8 cellular contexts compared by ENCODE assay signal in the genomic region with DNA sequence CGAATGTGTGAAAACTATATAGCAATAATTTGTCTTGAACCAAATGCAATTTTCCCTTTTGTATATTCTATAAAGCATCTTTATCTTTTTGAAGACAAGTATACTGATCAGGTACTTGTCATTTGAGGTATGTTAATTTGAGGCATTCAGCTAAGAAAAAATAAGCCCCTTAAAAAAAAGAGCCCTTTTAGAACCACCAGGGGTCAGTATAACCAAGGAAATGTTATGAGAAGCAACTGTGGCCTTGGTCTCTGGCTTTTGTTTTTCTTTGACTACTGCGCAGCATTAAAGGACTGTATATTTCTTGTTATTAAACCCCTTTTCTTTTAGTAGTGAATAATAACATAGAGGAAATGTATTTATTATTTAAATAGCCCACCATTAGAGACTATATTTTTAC. TPM values are rescaled to one million over a fixed set of nuclear protein-coding genes. Genes with fewer than 3 reads are reported as not detected.
DNase-seq lines count a peak whose midpoint lies in the region; ATAC-seq, FAIRE-seq and TF ChIP-seq lines count a peak whose summit lies in the region.

No MANE protein-coding gene starts in this region.

- H3K79me2 ChIP-seq in GM12878 (ENCODE audit: control insufficient read depth, insufficient read depth, low read length): no peaks in the 10 kb centered on the region

- H3K9me3 ChIP-seq in GM12878 (replicated peaks; ENCODE audit: control insufficient read depth, insufficient read depth, low read length): no peaks in the 10 kb centered on the region

- BruUV-seq in GM12878 (replicated peaks; lab: Mats Ljungman, UMichigan): no TSS peak

- H3K27ac ChIP-seq in GM12878 (ENCODE audit: control insufficient read depth, insufficient read depth): no peak overlapping the region

- CTCF ChIA-PET in BJ (lab: Yijun Ruan, JAX): interaction anchor here (0.6 to 4.7 kb wide), 15 partner anchors 10 to 1478 kb away, joined by 3 to 89 read pairs (median 4); partner anchors contain the start of gene COL12A1
- CTCF ChIA-PET in GM12878 (lab: Yijun Ruan, JAX): interaction anchor here (0.6 to 4.6 kb wide), 19 partner anchors 9 to 1481 kb away, joined by 3 to 74 read pairs (median 4); partner anchors contain the start of gene COL12A1

- FAIRE-seq in GM12878 (lab: Jason Lieb, UNC): peak; percentile 71

- RAD21 ChIA-PET in GM12878 (lab: Charles Lee; ENCODE audit: unreplicated experiment): interaction anchor here (0.7 to 4.3 kb wide), 9 partner anchors 9 to 1471 kb away, joined by 3 to 46 read pairs (median 4); no protein-coding TSS in a partner anchor

- no peak for DNase-seq in BJ (ENCODE audit: low read depth)
- DNase-seq in NCI-H446 (lab: John Stamatoyannopoulos, UW): peak; percentile 27 to 52
- no peak for DNase-seq in GM12878 (ENCODE audit: low read depth, low spot score)
- peak; percentile 90 for DNase-seq in inferior parietal cortex (ENCODE audit: extremely low spot score)
- DNase-seq in stromal cell of bone marrow (ENCODE audit: low read depth): peak; percentile 54

- no peaks in the 10 kb centered on the region; the same call in 1 of the 2 replicates for H3K36me3 ChIP-seq in BJ (ENCODE audit: control insufficient read depth, insufficient read depth, low read length)
- H3K36me3 ChIP-seq in GM12878 (ENCODE audit: control insufficient read depth in 2 of 2, insufficient read depth in 2 of 2, low read length in 1 of 2): no peaks in the 10 kb centered on the region

- H4K20me1 ChIP-seq in GM12878 (ENCODE audit: control insufficient read depth, insufficient read depth): no peaks in the 10 kb centered on the region

- TF ChIP-seq RAD21 in GM12878 (IDR thresholded peaks at IDR 0.05; ENCODE audit: insufficient read depth, low read depth, low read length): peak; percentile 94

- TF ChIP-seq CTCF in BJ (IDR thresholded peaks at IDR 0.05; ENCODE audit: insufficient read depth, low read depth, low read length) (peak; percentile 67), GM12878 (IDR thresholded peaks at IDR 0.05 in 2 of 3, conservative IDR thresholded peaks at IDR 0.05 in 1 of 3; ENCODE audit: control insufficient read depth in 2 of 3, extremely low read depth in 1 of 3, insufficient read depth in 1 of 3, low read depth in 3 of 3, low read length in 3 of 3) (peak; percentile 57 to 81 (median 66))

- no peak overlapping the region for H3K4me2 ChIP-seq in GM12878 (ENCODE audit: control insufficient read depth, insufficient read depth)

- 28% methylated on average over 2 of the region's 2 CpGs for WGBS in GM12878 (ENCODE audit: insufficient coverage, insufficient replicate concordance, low lambda C conversion rate, missing lambda C conversion rate)

- in situ Hi-C loops in GM12878 (cut with MboI): no loop called here

- H3K27me3 ChIP-seq in BJ (ENCODE audit: control insufficient read depth, insufficient read depth, low read length) (no peaks in the 10 kb centered on the region), GM12878 (replicated peaks in 1 of 2; ENCODE audit: control insufficient read depth in 2 of 2, insufficient read depth in 2 of 2, low read length in 1 of 2) (no peaks in the 10 kb centered on the region)

- no peak overlapping the region for H3K9ac ChIP-seq in GM12878 (ENCODE audit: control insufficient read depth, insufficient read depth, low read length)

- intact Hi-C loops in GM12878 (cut with micrococcal nuclease; ENCODE audit: unreplicated experiment): loop anchor here (2.0 to 10.0 kb wide), 5 partner anchors 116 to 1470 kb away; no protein-coding TSS in a partner anchor

- ATAC-seq in GM18858 (IDR thresholded peaks at IDR 0.05; ENCODE audit: unreplicated experiment) (peak; percentile 73), HG03196 (IDR thresholded peaks at IDR 0.05; ENCODE audit: unreplicated experiment) (peak; percentile 60), GM12878 (peak; percentile 88), HG03139 (IDR thresholded peaks at IDR 0.05; ENCODE audit: unreplicated experiment) (no peak)

- no peak overlapping the region for H2AFZ ChIP-seq in GM12878 (ENCODE audit: control insufficient read depth, low read depth, low read length)

- no peak for TF ChIP-seq POLR2A in GM12878 (IDR thresholded peaks at IDR 0.05; ENCODE audit: low read depth, low read length)

- SMC1A ChIA-PET in GM12878 (lab: Charles Lee; ENCODE audit: uncharacterized antibody, unreplicated experiment): interaction anchor here (0.6 to 4.2 kb wide), 9 partner anchors 10 to 1471 kb away, joined by 3 to 50 read pairs (median 5); no protein-coding TSS in a partner anchor

- no peak for TF ChIP-seq EP300 in GM12878 (IDR thresholded peaks at IDR 0.05; ENCODE audit: borderline replicate concordance in 1 of 2, control insufficient read depth in 1 of 2, low read depth in 2 of 2, low read length in 2 of 2)

- POLR2A ChIA-PET in BJ (lab: Charles Lee): interaction anchor here (0.6 kb wide), 1 partner anchor 1469 kb away, joined by 3 read pairs; no protein-coding TSS in a partner anchor
- POLR2A ChIA-PET in GM12878 (lab: Charles Lee): no interaction called here

- no peaks in the 10 kb centered on the region; the same call in 1 of the 2 replicates for H3K4me1 ChIP-seq in GM12878 (ENCODE audit: control insufficient read depth, insufficient read depth, low read length)

- H3K4me3 ChIP-seq in BJ (ENCODE audit: low read depth, low read length): no peak overlapping the region
- no peak overlapping the region for H3K4me3 ChIP-seq in GM12878

TF ChIP-seq in GM12878, 131 proteins besides CTCF, POLR2A, EP300 and RAD21:
- TF ChIP-seq SMC3 (IDR thresholded peaks at IDR 0.05; ENCODE audit: borderline replicate concordance, low read length) (peak; percentile 84), FOXK2 (IDR thresholded peaks at IDR 0.05) (no peak), ZNF592 (IDR thresholded peaks at IDR 0.05) (0 out of 2 replicates have a peak, but pooled peaks have one; percentile 28), ZNF622 (IDR thresholded peaks at IDR 0.05) (no peak)
- TF ChIP-seq, protein P1, sequence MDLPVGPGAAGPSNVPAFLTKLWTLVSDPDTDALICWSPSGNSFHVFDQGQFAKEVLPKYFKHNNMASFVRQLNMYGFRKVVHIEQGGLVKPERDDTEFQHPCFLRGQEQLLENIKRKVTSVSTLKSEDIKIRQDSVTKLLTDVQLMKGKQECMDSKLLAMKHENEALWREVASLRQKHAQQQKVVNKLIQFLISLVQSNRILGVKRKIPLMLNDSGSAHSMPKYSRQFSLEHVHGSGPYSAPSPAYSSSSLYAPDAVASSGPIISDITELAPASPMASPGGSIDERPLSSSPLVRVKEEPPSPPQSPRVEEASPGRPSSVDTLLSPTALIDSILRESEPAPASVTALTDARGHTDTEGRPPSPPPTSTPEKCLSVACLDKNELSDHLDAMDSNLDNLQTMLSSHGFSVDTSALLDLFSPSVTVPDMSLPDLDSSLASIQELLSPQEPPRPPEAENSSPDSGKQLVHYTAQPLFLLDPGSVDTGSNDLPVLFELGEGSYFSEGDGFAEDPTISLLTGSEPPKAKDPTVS (IDR thresholded peaks at IDR 0.05; ENCODE audit: low read depth, low read length): no peak
TF ChIP-seq in GM12878: peak in this region for 2.

RNA-seq across cellular contexts. Expression of gene CD109, which starts 43.1 kb away (rescaled TPM):
- polyA plus RNA-seq in BJ (2011; rRNA removed): 14.7 and 29.4 TPM in 2 replicates
- polyA minus RNA-seq in BJ (2011; rRNA and poly(A)+ RNA removed): 10.3 and 10.4 TPM in 2 replicates
- total RNA-seq in GM12878 (2013; cell fraction: nucleolus; rRNA removed): 2.0 and 2.7 TPM in 2 replicates
- total RNA-seq in GM12878 (2014; rRNA removed): 3.8 and 4.8 TPM in 2 replicates
- 3.4 and 3.8 TPM in 2 replicates for total RNA-seq in GM12878 (2014; rRNA removed; fragmentation: Illumina TruSeq; extraction: Trizol)
- 3.2 and 4.4 TPM in 2 replicates for total RNA-seq in GM12878 (2021)
- polyA plus RNA-seq in GM12878 (2011; ENCODE audit: low read depth): 0.58 TPM
- polyA plus RNA-seq in GM12878 (2011; rRNA removed): 0.27 and 0.30 TPM in 2 replicates
- 0.05 and 0.09 TPM in 2 replicates for polyA plus RNA-seq in GM12878 (2011; cell fraction: cytosol; rRNA removed)
- polyA plus RNA-seq in GM12878 (2011; cell fraction: nucleus; rRNA removed): 0.13 and 0.15 TPM in 2 replicates
- polyA plus RNA-seq in GM12878 (2012): 0.60 and 1.4 TPM in 2 replicates
- polyA plus RNA-seq in GM12878 (2014; fragmentation: Illumina TruSeq; extraction: Trizol): 3.9 and 5.5 TPM in 2 replicates
- 1 to 10 TPM; 1.0 to 1.5 TPM for polyA plus RNA-seq in GM12878 (2014; fragmentation: Nextera tagmentation; extraction: Ambion mirVana)
- polyA plus RNA-seq in GM12878 (2014; rRNA removed): 2.3 TPM in 2 replicates
- polyA plus RNA-seq in GM12878 (2016; fragmentation: Nextera tagmentation; extraction: Ambion mirVana): 1 to 10 TPM; 1.4 to 2.0 TPM
- 0.15 and 0.22 TPM in 2 replicates for polyA minus RNA-seq in GM12878 (2011; rRNA and poly(A)+ RNA removed)
- 0.13 and 0.42 TPM in 2 replicates for polyA minus RNA-seq in GM12878 (2011; cell fraction: cytosol; rRNA and poly(A)+ RNA removed)
- polyA minus RNA-seq in GM12878 (2011; cell fraction: nucleus; rRNA and poly(A)+ RNA removed): 0.10 and 0.60 TPM in 2 replicates

Comparison
In these comparisons a context has a peak if more than half of its experiments do, and no peak if none do; other contexts are left out.
1. DNase-seq: peak in NCI-H446 (2 of 2), inferior parietal cortex (single experiment) and stromal cell of bone marrow (single experiment); none in BJ (single experiment) and GM12878 (single experiment).